In the genomic region with DNA sequence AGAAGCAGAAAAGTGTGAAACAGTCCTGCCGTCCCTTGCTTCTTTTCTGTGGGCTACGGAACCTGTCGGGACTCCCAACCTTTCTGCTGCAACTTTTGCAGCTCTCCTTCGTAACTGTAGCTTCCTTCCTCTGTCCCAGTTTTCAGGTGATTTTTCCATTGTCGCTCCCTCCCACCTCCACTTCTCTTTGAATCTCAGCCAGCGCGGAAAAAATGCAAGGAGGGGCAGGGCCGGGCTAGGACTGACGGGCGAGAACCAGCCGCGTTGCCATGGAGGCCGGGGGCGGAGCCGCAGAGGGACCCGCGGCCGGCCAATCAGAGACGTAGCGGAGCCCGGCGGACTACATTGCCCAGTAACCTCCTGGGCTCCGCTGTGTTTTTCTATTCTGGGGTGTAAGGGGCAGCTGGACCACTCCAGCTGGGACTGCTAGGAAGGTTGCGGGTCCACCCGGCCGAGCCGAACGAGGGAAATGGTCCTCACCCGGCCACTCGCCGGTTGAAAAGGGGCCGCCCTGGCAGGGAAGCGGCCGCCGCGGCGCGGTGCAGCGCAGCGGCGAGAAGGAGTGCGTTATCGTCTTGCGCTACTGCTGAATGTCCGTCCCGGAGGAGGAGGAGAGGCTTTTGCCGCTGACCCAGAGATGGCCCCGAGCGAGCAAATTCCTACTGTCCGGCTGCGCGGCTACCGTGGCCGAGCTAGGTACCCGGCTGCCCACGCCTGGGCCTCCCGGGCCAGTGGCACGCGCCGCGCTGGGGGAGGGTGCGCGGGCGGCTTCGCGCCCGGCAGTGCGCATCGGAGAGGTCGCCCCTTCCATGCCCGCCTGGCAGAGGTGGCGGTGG, we compare ENCODE assay signal across 1 cellular context.
TF ChIP-seq lines count a peak whose summit lies in the region.

TSS of gene CYP39A1 (minus strand) at position 216 of the 836 bp plus-strand sequence. CDS start 236 bp downstream, outside the sequence.
A gene with protein sequence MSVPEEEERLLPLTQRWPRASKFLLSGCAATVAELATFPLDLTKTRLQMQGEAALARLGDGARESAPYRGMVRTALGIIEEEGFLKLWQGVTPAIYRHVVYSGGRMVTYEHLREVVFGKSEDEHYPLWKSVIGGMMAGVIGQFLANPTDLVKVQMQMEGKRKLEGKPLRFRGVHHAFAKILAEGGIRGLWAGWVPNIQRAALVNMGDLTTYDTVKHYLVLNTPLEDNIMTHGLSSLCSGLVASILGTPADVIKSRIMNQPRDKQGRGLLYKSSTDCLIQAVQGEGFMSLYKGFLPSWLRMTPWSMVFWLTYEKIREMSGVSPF (plus strand): TSS at position 373 of the 836 bp plus-strand sequence. CDS start 218 bp downstream, at position 591.

TF ChIP-seq in HepG2, 621 proteins besides CTCF, POLR2A, EP300 and RAD21 (continued from another document and continues in another):
- TF ChIP-seq, protein P1, sequence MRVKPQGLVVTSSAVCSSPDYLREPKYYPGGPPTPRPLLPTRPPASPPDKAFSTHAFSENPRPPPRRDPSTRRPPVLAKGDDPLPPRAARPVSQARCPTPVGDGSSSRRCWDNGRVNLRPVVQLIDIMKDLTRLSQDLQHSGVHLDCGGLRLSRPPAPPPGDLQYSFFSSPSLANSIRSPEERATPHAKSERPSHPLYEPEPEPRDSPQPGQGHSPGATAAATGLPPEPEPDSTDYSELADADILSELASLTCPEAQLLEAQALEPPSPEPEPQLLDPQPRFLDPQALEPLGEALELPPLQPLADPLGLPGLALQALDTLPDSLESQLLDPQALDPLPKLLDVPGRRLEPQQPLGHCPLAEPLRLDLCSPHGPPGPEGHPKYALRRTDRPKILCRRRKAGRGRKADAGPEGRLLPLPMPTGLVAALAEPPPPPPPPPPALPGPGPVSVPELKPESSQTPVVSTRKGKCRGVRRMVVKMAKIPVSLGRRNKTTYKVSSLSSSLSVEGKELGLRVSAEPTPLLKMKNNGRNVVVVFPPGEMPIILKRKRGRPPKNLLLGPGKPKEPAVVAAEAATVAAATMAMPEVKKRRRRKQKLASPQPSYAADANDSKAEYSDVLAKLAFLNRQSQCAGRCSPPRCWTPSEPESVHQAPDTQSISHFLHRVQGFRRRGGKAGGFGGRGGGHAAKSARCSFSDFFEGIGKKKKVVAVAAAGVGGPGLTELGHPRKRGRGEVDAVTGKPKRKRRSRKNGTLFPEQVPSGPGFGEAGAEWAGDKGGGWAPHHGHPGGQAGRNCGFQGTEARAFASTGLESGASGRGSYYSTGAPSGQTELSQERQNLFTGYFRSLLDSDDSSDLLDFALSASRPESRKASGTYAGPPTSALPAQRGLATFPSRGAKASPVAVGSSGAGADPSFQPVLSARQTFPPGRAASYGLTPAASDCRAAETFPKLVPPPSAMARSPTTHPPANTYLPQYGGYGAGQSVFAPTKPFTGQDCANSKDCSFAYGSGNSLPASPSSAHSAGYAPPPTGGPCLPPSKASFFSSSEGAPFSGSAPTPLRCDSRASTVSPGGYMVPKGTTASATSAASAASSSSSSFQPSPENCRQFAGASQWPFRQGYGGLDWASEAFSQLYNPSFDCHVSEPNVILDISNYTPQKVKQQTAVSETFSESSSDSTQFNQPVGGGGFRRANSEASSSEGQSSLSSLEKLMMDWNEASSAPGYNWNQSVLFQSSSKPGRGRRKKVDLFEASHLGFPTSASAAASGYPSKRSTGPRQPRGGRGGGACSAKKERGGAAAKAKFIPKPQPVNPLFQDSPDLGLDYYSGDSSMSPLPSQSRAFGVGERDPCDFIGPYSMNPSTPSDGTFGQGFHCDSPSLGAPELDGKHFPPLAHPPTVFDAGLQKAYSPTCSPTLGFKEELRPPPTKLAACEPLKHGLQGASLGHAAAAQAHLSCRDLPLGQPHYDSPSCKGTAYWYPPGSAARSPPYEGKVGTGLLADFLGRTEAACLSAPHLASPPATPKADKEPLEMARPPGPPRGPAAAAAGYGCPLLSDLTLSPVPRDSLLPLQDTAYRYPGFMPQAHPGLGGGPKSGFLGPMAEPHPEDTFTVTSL (CRISPR knock-in tag; IDR thresholded peaks at IDR 0.05; ENCODE audit: borderline replicate concordance): no peak
- no peak for TF ChIP-seq ZNF138 (CRISPR knock-in tag; IDR thresholded peaks at IDR 0.05; ENCODE audit: low read depth)
- TF ChIP-seq RXRB (CRISPR knock-in tag; IDR thresholded peaks at IDR 0.05; ENCODE audit: borderline replicate concordance): no peak
- TF ChIP-seq RELA (CRISPR knock-in tag; IDR thresholded peaks at IDR 0.05): no peak
- no peak for TF ChIP-seq ZFP36 (IDR thresholded peaks at IDR 0.05; ENCODE audit: borderline replicate concordance, low read depth, low read length, partially characterized antibody)
- peak; percentile 61 for TF ChIP-seq YY1 (IDR thresholded peaks at IDR 0.05; ENCODE audit: insufficient read depth, insufficient replicate concordance, low read depth, low read length)
- TF ChIP-seq, protein P2, sequence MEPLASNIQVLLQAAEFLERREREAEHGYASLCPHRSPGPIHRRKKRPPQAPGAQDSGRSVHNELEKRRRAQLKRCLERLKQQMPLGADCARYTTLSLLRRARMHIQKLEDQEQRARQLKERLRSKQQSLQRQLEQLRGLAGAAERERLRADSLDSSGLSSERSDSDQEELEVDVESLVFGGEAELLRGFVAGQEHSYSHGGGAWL (CRISPR knock-in tag; IDR thresholded peaks at IDR 0.05): peak; percentile 58; the same call in 1 of the 2 replicates
- TF ChIP-seq STAG1 (CRISPR knock-in tag; IDR thresholded peaks at IDR 0.05): no peak
- no peak for TF ChIP-seq ZBTB37 (CRISPR knock-in tag; IDR thresholded peaks at IDR 0.05)
- TF ChIP-seq U2AF2 (IDR thresholded peaks at IDR 0.05; ENCODE audit: low read depth, low read length): peak; percentile 91
- TF ChIP-seq ZNF839 (CRISPR knock-in tag; IDR thresholded peaks at IDR 0.05; ENCODE audit: borderline replicate concordance): peak; percentile 62; the same call in 1 of the 2 replicates
- no peak for TF ChIP-seq ATRX (CRISPR knock-in tag; IDR thresholded peaks at IDR 0.05; ENCODE audit: borderline replicate concordance)
- TF ChIP-seq KMT2B (CRISPR knock-in tag; IDR thresholded peaks at IDR 0.05): peak; percentile 54; the same call in 1 of the 2 replicates
- TF ChIP-seq ZNF724P (CRISPR knock-in tag; IDR thresholded peaks at IDR 0.05; ENCODE audit: borderline replicate concordance): no peak
- no peak for TF ChIP-seq PLRG1 (conservative IDR thresholded peaks at IDR 0.05)
- TF ChIP-seq, protein P3, sequence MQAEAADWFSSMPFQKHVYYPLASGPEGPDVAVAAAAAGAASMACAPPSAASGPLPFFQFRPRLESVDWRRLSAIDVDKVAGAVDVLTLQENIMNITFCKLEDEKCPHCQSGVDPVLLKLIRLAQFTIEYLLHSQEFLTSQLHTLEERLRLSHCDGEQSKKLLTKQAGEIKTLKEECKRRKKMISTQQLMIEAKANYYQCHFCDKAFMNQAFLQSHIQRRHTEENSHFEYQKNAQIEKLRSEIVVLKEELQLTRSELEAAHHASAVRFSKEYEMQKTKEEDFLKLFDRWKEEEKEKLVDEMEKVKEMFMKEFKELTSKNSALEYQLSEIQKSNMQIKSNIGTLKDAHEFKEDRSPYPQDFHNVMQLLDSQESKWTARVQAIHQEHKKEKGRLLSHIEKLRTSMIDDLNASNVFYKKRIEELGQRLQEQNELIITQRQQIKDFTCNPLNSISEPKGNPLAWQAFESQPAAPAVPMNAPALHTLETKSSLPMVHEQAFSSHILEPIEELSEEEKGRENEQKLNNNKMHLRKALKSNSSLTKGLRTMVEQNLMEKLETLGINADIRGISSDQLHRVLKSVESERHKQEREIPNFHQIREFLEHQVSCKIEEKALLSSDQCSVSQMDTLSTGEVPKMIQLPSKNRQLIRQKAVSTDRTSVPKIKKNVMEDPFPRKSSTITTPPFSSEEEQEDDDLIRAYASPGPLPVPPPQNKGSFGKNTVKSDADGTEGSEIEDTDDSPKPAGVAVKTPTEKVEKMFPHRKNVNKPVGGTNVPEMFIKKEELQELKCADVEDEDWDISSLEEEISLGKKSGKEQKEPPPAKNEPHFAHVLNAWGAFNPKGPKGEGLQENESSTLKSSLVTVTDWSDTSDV (CRISPR knock-in tag; IDR thresholded peaks at IDR 0.05): 0 out of 2 replicates have a peak, but pooled peaks have one; percentile 87
- TF ChIP-seq MED1 (CRISPR knock-in tag; IDR thresholded peaks at IDR 0.05): no peak
- TF ChIP-seq ISX (CRISPR knock-in tag; conservative IDR thresholded peaks at IDR 0.05): no peak
- no peak for TF ChIP-seq MEIS1 (CRISPR knock-in tag; IDR thresholded peaks at IDR 0.05; ENCODE audit: borderline replicate concordance)
- no peak for TF ChIP-seq E2F2 (CRISPR knock-in tag; IDR thresholded peaks at IDR 0.05; ENCODE audit: borderline replicate concordance)
- no peak for TF ChIP-seq ZNF101 (CRISPR knock-in tag; IDR thresholded peaks at IDR 0.05; ENCODE audit: borderline replicate concordance, low read depth)
- no peak for TF ChIP-seq FOXP1 (IDR thresholded peaks at IDR 0.05)
- TF ChIP-seq FOXP1 (CRISPR knock-in tag; IDR thresholded peaks at IDR 0.05): no peak
- no peak for TF ChIP-seq ZHX1 (CRISPR knock-in tag; IDR thresholded peaks at IDR 0.05; ENCODE audit: low read depth)
- TF ChIP-seq ZNF484 (CRISPR knock-in tag; IDR thresholded peaks at IDR 0.05; ENCODE audit: borderline replicate concordance, low read depth): no peak
- peak; percentile 43; the same call in 1 of the 2 replicates for TF ChIP-seq ZNF362 (CRISPR knock-in tag; IDR thresholded peaks at IDR 0.05; ENCODE audit: borderline replicate concordance)
- no peak for TF ChIP-seq ESRRA (CRISPR knock-in tag; IDR thresholded peaks at IDR 0.05; ENCODE audit: low read depth)
- TF ChIP-seq TCF12 (IDR thresholded peaks at IDR 0.05): no peak
- TF ChIP-seq TCF12 (CRISPR knock-in tag; IDR thresholded peaks at IDR 0.05): no peak
- TF ChIP-seq MAF1 (CRISPR knock-in tag; IDR thresholded peaks at IDR 0.05; ENCODE audit: borderline replicate concordance): no peak
- TF ChIP-seq ZNF672 (CRISPR knock-in tag; IDR thresholded peaks at IDR 0.05): no peak
- no peak for TF ChIP-seq ZNF749 (CRISPR knock-in tag; IDR thresholded peaks at IDR 0.05; ENCODE audit: borderline replicate concordance)
- TF ChIP-seq ZFP41 (CRISPR knock-in tag; IDR thresholded peaks at IDR 0.05; ENCODE audit: borderline replicate concordance): no peak
- peak; percentile 40; the same call in 1 of the 2 replicates for TF ChIP-seq FOXK1 (CRISPR knock-in tag; IDR thresholded peaks at IDR 0.05; ENCODE audit: borderline replicate concordance, low read depth)
- TF ChIP-seq SMAD1 (CRISPR knock-in tag; IDR thresholded peaks at IDR 0.05; ENCODE audit: borderline replicate concordance, low read depth): 0 out of 2 replicates have a peak, but pooled peaks have one; percentile 43
